Comparison of ENCODE assay signal across 9 cellular contexts in the genomic region with DNA sequence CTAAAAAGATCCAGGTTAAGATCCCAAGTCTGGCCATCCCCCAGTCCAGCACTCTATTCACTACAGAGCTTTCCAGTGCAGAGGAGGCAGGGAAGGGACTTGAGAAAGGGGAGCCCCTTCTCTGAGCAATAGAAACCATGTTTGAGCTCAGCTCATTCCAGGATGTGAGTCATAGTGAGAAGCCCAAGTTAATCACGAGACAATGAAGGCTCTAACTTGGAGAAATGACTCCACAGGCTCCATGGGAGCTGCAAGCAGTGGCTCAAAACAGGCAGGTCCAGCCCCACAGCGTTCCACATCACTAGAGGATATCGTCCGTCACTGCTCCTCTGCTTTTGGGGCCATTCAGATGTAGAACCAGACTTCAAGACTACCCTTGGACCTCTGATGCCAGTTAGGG. TPM values are rescaled to one million over a fixed set of nuclear protein-coding genes. Genes with fewer than 3 reads are reported as not detected.
DNase-seq lines count a peak whose midpoint lies in the region; ATAC-seq, FAIRE-seq and TF ChIP-seq lines count a peak whose summit lies in the region.
"Had no signal": no experiment of that assay in that cellular context is flagged by ENCODE, and none has a peak within 500 bp of the region (broad histone marks: within the 10 kb centered on the region; RNA-seq: fewer than 3 reads in every experiment).

No MANE protein-coding gene starts in this region.

- H3K4me3 ChIP-seq in BJ (ENCODE audit: low read depth, low read length) (no peak overlapping the region), astrocyte (ENCODE audit: insufficient read depth, low read depth, low read length) (no peak overlapping the region), kidney epithelial cell (ENCODE audit: low read depth, low read length) (no peak overlapping the region), tibial artery (no peak overlapping the region)

- H3K4me3 Mint-ChIP-seq in astrocyte (ENCODE audit: unreplicated experiment) = no peak overlapping the region

- peak overlapping the region; percentile 72 for H3K27ac Mint-ChIP-seq in astrocyte (ENCODE audit: unreplicated experiment)

- DNase-seq in BJ (ENCODE audit: low read depth) = peak; percentile 52
- DNase-seq in HTR-8/SVneo (ENCODE audit: insufficient read length, low spot score) = peak; percentile 55
- DNase-seq in astrocyte (ENCODE audit: low read depth) = peak; percentile 89
- DNase-seq in kidney epithelial cell (ENCODE audit: low read depth) = peak; percentile 86
- no peak for DNase-seq in epidermal melanocyte (ENCODE audit: insufficient read length, low spot score)
- DNase-seq in tibial artery = no peak

- H3K27me3 ChIP-seq in BJ (ENCODE audit: control insufficient read depth, insufficient read depth, low read length) (no peaks in the 10 kb centered on the region), astrocyte (ENCODE audit: insufficient read depth, low read length) (no peaks in the 10 kb centered on the region), kidney epithelial cell (ENCODE audit: control insufficient read depth, insufficient read depth, low read length) (no peaks in the 10 kb centered on the region), tibial artery (peaks cover 0 to 20% of the 10 kb centered on the region in 2 donors)

- peaks cover 7% of the 10 kb centered on the region for H3K27me3 Mint-ChIP-seq in astrocyte (ENCODE audit: low read depth, unreplicated experiment)

- H3K36me3 ChIP-seq in BJ (ENCODE audit: control insufficient read depth, insufficient read depth, low read length) = no peaks in the 10 kb centered on the region
- H3K36me3 ChIP-seq in astrocyte (ENCODE audit: insufficient read depth, low read length) = no peaks in the 10 kb centered on the region
- no peaks in the 10 kb centered on the region for H3K36me3 ChIP-seq in kidney epithelial cell (ENCODE audit: control insufficient read depth, insufficient read depth, low read length)
- no peaks in the 10 kb centered on the region for H3K36me3 ChIP-seq in tibial artery

- POLR2A ChIA-PET in BJ (lab: Charles Lee) = no interaction called here

- H3K4me1 Mint-ChIP-seq in astrocyte (ENCODE audit: low read depth, unreplicated experiment) = peaks cover 9% of the 10 kb centered on the region

- H3K9ac ChIP-seq in astrocyte (ENCODE audit: low read length) = peak overlapping the region; percentile 65

- peaks cover 13% of the 10 kb centered on the region for H3K9me3 Mint-ChIP-seq in astrocyte (ENCODE audit: unreplicated experiment)

- H3K4me1 ChIP-seq in astrocyte (ENCODE audit: insufficient read depth, low read length) (peaks cover 11% of the 10 kb centered on the region), tibial artery (no peaks in the 10 kb centered on the region)

- H3K9me3 ChIP-seq in astrocyte (ENCODE audit: insufficient read depth, low read depth, low read length) = no peaks in the 10 kb centered on the region
- H3K9me3 ChIP-seq in tibial artery = peaks cover 0 to 26% (median 22%) of the 10 kb centered on the region in 3 donors

- peak overlapping the region; percentile 68 for H3K4me2 ChIP-seq in astrocyte (ENCODE audit: low read length)

- CTCF ChIA-PET in BJ (lab: Yijun Ruan, JAX) = interaction anchor here (0.9 to 9.2 kb wide), 7 partner anchors 9 to 214 kb away, joined by 3 to 85 read pairs (median 5); no protein-coding TSS in a partner anchor

- no peaks in the 10 kb centered on the region for H3K36me3 Mint-ChIP-seq in astrocyte (ENCODE audit: low read depth, unreplicated experiment)

- no peak for TF ChIP-seq CTCF in BJ (IDR thresholded peaks at IDR 0.05; ENCODE audit: insufficient read depth, low read depth, low read length)
- TF ChIP-seq CTCF in astrocyte (IDR thresholded peaks at IDR 0.05; ENCODE audit: insufficient read depth, low read depth, low read length) = no peak
- no peak for TF ChIP-seq CTCF in kidney epithelial cell (IDR thresholded peaks at IDR 0.05; ENCODE audit: insufficient read depth, low read length, poor library complexity, severe bottlenecking)
- TF ChIP-seq CTCF in tibial artery (IDR thresholded peaks at IDR 0.05) = no peak

- intact Hi-C loops in tibial artery (cut with DNase I; ENCODE audit: low total_unique reads) = no loop called here

- no peaks in the 10 kb centered on the region for H4K20me1 ChIP-seq in astrocyte (ENCODE audit: insufficient read depth, low read length)

- ATAC-seq in HG02763 (IDR thresholded peaks at IDR 0.05; ENCODE audit: unreplicated experiment) = no peak
- ATAC-seq in GM19351 (IDR thresholded peaks at IDR 0.05; ENCODE audit: unreplicated experiment) = no peak

- H3K79me2 ChIP-seq in astrocyte (ENCODE audit: insufficient read depth, low read length) = no peaks in the 10 kb centered on the region

- peak overlapping the region; percentile 78 for H3K27ac ChIP-seq in astrocyte (ENCODE audit: low read depth, low read length)
- no peak overlapping the region for H3K27ac ChIP-seq in tibial artery

- FAIRE-seq in HTR-8/SVneo (lab: Jason Lieb, UNC) = no peak
- FAIRE-seq in astrocyte (lab: Jason Lieb, UNC) = peak; percentile 83
- FAIRE-seq: G401.6 had no signal

- H2AFZ ChIP-seq in astrocyte (ENCODE audit: low read depth, low read length) = peak overlapping the region; percentile 54

RNA-seq across cellular contexts. Expression of a gene that starts 59.1 kb away (rescaled TPM):
- 23.5 and 40.2 TPM in 2 replicates for polyA plus RNA-seq in BJ (2011; rRNA removed)
- polyA minus RNA-seq in BJ (2011; rRNA and poly(A)+ RNA removed) = 9.6 and 14.8 TPM in 2 replicates
- total RNA-seq in astrocyte (17.5 and 18.9 TPM in 2 replicates), kidney epithelial cell (39.8 and 42.6 TPM in 2 replicates)

Comparison
In these comparisons a context has a peak if more than half of its experiments do, and no peak if none do; other contexts are left out.
1. DNase-seq: peak in BJ (single experiment), HTR-8/SVneo (single experiment), astrocyte (single experiment) and kidney epithelial cell (single experiment); none in epidermal melanocyte (single experiment) and tibial artery (0 of 2).